ENCODE assay signal across 8 cellular contexts in the genomic region with DNA sequence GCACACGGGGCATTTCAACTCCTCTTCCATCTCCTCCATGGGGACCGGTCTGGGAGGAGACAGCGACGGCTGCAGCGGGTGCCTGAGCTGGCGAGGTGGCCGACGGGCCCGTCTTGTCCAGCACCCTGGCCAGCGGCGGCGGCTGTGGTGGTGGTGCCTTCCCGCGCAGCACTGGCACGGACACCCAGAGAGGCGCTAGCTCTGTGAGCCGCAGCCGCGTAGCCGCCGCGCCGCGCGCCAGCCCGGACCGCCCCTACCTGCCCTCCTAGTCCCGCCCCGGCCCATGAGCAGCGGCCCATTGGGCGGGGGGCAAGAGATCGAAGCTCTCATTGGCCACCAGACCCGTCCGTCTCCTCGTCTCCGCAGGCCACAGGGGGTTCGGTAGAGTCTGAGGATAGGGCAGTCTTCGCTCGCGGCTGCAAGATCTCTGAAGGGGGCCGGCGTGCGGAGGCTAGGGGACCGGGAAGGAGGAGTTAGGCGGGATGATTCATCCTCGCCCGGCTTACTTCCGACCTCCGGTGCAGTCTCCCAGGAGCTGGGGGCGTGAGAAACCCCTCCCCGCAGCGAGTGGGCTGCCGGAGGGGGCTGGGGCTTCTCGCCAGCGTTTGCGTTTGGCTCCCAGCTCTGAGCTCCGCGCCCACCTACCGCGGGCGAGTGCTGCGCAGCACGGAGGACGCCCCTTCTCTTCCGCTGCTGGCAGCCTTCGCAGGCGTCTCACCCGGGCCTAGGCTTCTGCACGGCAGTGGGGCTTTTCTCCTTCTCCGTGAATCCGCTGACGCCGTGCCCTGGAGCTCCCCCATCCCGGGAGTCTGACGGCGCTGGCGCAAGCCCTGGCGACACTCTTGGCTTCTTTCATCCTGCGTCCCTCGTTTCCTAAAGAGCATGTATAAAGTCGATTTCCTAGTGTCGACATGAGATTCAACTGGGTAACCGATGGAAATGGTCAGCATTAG. TPM values are rescaled to one million over a fixed set of nuclear protein-coding genes. Genes with fewer than 3 reads are reported as not detected.
A peak's percentile ranks its signal among the peaks of the same experiment; 100 is the strongest.
DNase-seq lines count a peak whose midpoint lies in the region; ATAC-seq, FAIRE-seq and TF ChIP-seq lines count a peak whose summit lies in the region.

TSS of gene TRIM9 (minus strand) at position 205 of the 953 bp plus-strand sequence. CDS start at position 39, 166 bp downstream.

- in situ Hi-C loops in astrocyte of the cerebellum (cut with HindIII; ENCODE audit: low sequenced_read_pairs) = no loop called here

- peak; percentile 97 for FAIRE-seq in GM18507 (lab: Jason Lieb, UNC)
- FAIRE-seq in urothelium cell line (lab: Jason Lieb, UNC) = peak; percentile 100

- no peak for TF ChIP-seq CTCF in astrocyte of the cerebellum (IDR thresholded peaks at IDR 0.05; ENCODE audit: low read depth, low read length, missing control alignments)

- peak; percentile 98 for ATAC-seq in HG02973 (IDR thresholded peaks at IDR 0.05; ENCODE audit: unreplicated experiment)

- DNase-seq in GM18507 (ENCODE audit: extremely low spot score, insufficient read length, low read depth) = peak; percentile 99
- DNase-seq in NCI-H187 treated with DMSO at 0.1 percent for 48 hours (lab: John Stamatoyannopoulos, UW) = peak; percentile 88
- DNase-seq in T-helper 9 cell = peak; percentile 73
- DNase-seq in astrocyte of the cerebellum (ENCODE audit: low read depth) = peak; percentile 92
- DNase-seq in hepatic stellate cell (ENCODE audit: low spot score) = peak; percentile 83
- peak; percentile 54 for DNase-seq in pulmonary artery endothelial cell (ENCODE audit: low read depth, low spot score)
- peak; percentile 100 for DNase-seq in urothelium cell line (ENCODE audit: low spot score)

- H3K4me3 ChIP-seq in astrocyte of the cerebellum (ENCODE audit: low read depth, low read length) = peak within 1 kb of the TSS; percentile 61

RNA-seq across cellular contexts. Expression of gene TRIM9, which starts in this region (rescaled TPM):
- total RNA-seq in pulmonary artery endothelial cell = 0.04 and 0.07 TPM in 2 replicates

Comparison
In these comparisons a context has a peak if more than half of its experiments do, and no peak if none do; other contexts are left out.
1. Peak in every context shown above with its lines: DNase-seq, ATAC-seq and H3K4me3 ChIP-seq.
2. Peak in DNase-seq in pulmonary artery endothelial cell; RNA of the gene not detected or under 1 TPM.